9 cellular contexts compared by ENCODE assay signal in genomic region chrX:120749141-120749846, GRCh38.
DNase-seq lines count a peak whose midpoint lies in the region; ATAC-seq, FAIRE-seq and TF ChIP-seq lines count a peak whose summit lies in the region.
"Had no signal": no experiment of that assay in that cellular context is flagged by ENCODE, and none has a peak within 500 bp of the region (broad histone marks: within the 10 kb centered on the region; RNA-seq: fewer than 3 reads in every experiment).

No MANE protein-coding gene starts in this region.

- H3K9me3 ChIP-seq in iPS-18c (ENCODE audit: control insufficient read depth, insufficient read depth, low read length) (no peaks in the 10 kb centered on the region), adrenal gland (replicated peaks in 1 of 3) (no peaks in the 10 kb centered on the region)

- H3K4me3 ChIP-seq in iPS-18c (ENCODE audit: insufficient read depth, low read depth, low read length) (peak overlapping the region; percentile 10; the same call in 1 of the 2 replicates), adrenal gland (no peak overlapping the region)
- H3K4me3 ChIP-seq: skin epidermis had no signal

- TF ChIP-seq POLR2A in adrenal gland (IDR thresholded peaks at IDR 0.05) = no peak

- H3K27me3 ChIP-seq in adrenal gland = no peaks in the 10 kb centered on the region

- no peaks in the 10 kb centered on the region for H3K4me1 ChIP-seq in adrenal gland (replicated peaks in 1 of 2)

- no peak for TF ChIP-seq CTCF in adrenal gland (IDR thresholded peaks at IDR 0.05)

- FAIRE-seq in HTR-8/SVneo (lab: Jason Lieb, UNC) = no peak

- DNase-seq in NCI-H1092 (lab: John Stamatoyannopoulos, UW) (peak; percentile 86), adrenal gland (no peak), D341Med (ENCODE audit: low spot score) (no peak), cerebellum (ENCODE audit: low spot score) (no peak), HTR-8/SVneo (ENCODE audit: insufficient read length, low spot score) (no peak)

- H3K36me3 ChIP-seq in adrenal gland (replicated peaks in 1 of 2) = no peaks in the 10 kb centered on the region

- intact Hi-C loops in adrenal gland (cut with DNase I) = no loop called here

- H3K27ac ChIP-seq in adrenal gland = no peak overlapping the region
- H3K27ac ChIP-seq: skin epidermis had no signal

- ATAC-seq in GM18508 (IDR thresholded peaks at IDR 0.05; ENCODE audit: insufficient read depth, unreplicated experiment) (peak; percentile 58), HG02623 (IDR thresholded peaks at IDR 0.05; ENCODE audit: unreplicated experiment) (peak; percentile 81)

- 29 to 44% (median 35%) methylated on average over 4 of the region's 4 CpGs for WGBS in adrenal gland, 4 donors
